In the genomic region with DNA sequence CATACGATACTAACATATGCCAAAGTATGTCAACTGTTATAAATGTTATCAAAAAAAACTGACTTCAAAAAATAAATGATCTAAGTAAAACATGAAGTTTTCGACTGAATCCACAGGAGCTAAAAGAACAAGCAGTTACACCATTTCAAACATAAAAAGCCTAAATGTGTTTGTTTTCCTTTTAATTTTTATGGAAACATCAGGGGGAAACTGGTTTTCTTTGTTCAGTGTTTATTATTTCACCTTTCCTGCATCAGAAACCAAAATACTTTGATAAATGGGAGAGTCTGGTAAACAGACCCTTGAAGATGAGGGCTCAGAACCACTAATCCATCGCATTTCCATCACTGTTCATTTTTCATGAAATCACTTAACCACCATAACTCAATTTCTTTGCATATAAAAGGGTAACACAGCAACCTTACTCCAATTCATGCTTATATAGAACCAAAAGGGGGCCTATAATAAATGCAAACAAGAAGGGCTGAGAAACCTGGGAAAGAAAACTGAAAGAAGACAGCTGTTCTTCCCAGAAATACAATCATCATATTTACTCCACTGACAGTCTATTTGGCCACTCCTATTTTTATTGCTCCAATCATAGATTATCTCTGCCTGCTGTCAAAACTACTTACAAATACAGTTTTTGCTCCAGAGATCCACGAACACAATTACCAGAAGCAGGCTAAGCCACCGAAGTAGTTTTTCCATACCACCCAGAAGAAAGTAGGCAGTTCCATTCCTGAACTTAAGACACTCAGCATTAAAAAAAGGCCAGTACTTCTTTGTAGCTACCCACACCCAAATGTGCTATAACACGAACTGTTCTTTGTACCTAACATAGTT, we compare ENCODE assay signal across 13 cellular contexts. TPM values are rescaled to one million over a fixed set of nuclear protein-coding genes. Genes with fewer than 3 reads are reported as not detected.
DNase-seq lines count a peak whose midpoint lies in the region; ATAC-seq and TF ChIP-seq lines count a peak whose summit lies in the region.
"Had no signal": no experiment of that assay in that cellular context is flagged by ENCODE, and none has a peak within 500 bp of the region (broad histone marks: within the 10 kb centered on the region; RNA-seq: fewer than 3 reads in every experiment).

No MANE protein-coding gene starts in this region.

- no peaks in the 10 kb centered on the region for H3K27me3 Mint-ChIP-seq in activated CD4-positive, alpha-beta T cell treated with anti-CD3 and anti-CD28 coated beads, Interleukin-2, amount 10 ng/mL, durations not matched to agents 24 days and 14 days

- H3K36me3 ChIP-seq in SJSA1: no peaks in the 10 kb centered on the region
- H3K36me3 ChIP-seq in esophagus muscularis mucosa: no peaks in the 10 kb centered on the region
- no peaks in the 10 kb centered on the region for H3K36me3 ChIP-seq in rectal smooth muscle tissue (ENCODE audit: control insufficient read depth, insufficient read depth, low read length)

- DNase-seq in GM12865 (ENCODE audit: low read depth) (no peak), SJSA1 (ENCODE audit: low read depth in 1 of 2, low spot score in 2 of 2) (peak in 1 of 2 experiments; percentile 49), esophagus muscularis mucosa (ENCODE audit: extremely low spot score) (peak; percentile 66), pons (ENCODE audit: low spot score) (no peak)
- no peak for DNase-seq in activated CD4-positive, alpha-beta T cell treated with anti-CD3 and anti-CD28 coated beads, Interleukin-2, amount 10 ng/mL, durations not matched to agents 24 days and 14 days
- DNase-seq: activated CD8-positive, alpha-beta T cell treated with anti-CD3 and anti-CD28 coated beads, Interleukin-2, amount 10 ng/mL, durations not matched to agents 7 days and 5 days; anterior cingulate cortex; glutamatergic neuron; NCI-H2029 had no signal

- intact Hi-C loops in esophagus muscularis mucosa (cut with DNase I): no loop called here
- intact Hi-C loops in activated CD4-positive, alpha-beta T cell treated with anti-CD3 and anti-CD28 coated beads, Interleukin-2, amount 10 ng/mL, durations not matched to agents 24 days and 14 days (cut with micrococcal nuclease): no loop called here

- peak overlapping the region; percentile 41 for H3K4me3 ChIP-seq in GM12865 (ENCODE audit: low read depth, low read length)
- no peak overlapping the region for H3K4me3 ChIP-seq in SJSA1
- H3K4me3 ChIP-seq in esophagus muscularis mucosa: peak overlapping the region; percentile 11 to 27 (median 18)
- peak overlapping the region; percentile 16 for H3K4me3 ChIP-seq in rectal smooth muscle tissue (ENCODE audit: low read length)

- H3K9me3 Mint-ChIP-seq in activated CD4-positive, alpha-beta T cell treated with anti-CD3 and anti-CD28 coated beads, Interleukin-2, amount 10 ng/mL, durations not matched to agents 24 days and 14 days: no peaks in the 10 kb centered on the region
- H3K9me3 Mint-ChIP-seq: CD14-positive monocyte had no signal

- ATAC-seq in HG03135 (IDR thresholded peaks at IDR 0.05; ENCODE audit: unreplicated experiment): no peak
- ATAC-seq in HG03280 (IDR thresholded peaks at IDR 0.05; ENCODE audit: unreplicated experiment): no peak
- ATAC-seq: activated CD8-positive, alpha-beta T cell treated with anti-CD3 and anti-CD28 coated beads, Interleukin-2, amount 10 ng/mL, durations not matched to agents 7 days and 5 days had no signal

- H3K36me3 Mint-ChIP-seq in activated CD4-positive, alpha-beta T cell treated with anti-CD3 and anti-CD28 coated beads, Interleukin-2, amount 10 ng/mL, durations not matched to agents 24 days and 14 days (ENCODE audit: low read depth): no peaks in the 10 kb centered on the region

- no peak for TF ChIP-seq POLR2A in esophagus muscularis mucosa (IDR thresholded peaks at IDR 0.05; ENCODE audit: low read depth)

- no peak for TF ChIP-seq EP300 in esophagus muscularis mucosa (IDR thresholded peaks at IDR 0.05)

- H3K27ac ChIP-seq in SJSA1: peak overlapping the region; percentile 36; the same call in 1 of the 2 replicates
- H3K27ac ChIP-seq in esophagus muscularis mucosa (replicated peaks in 1 of 4): peak overlapping the region; percentile 53 to 69 (median 60)
- peak overlapping the region; percentile 25 for H3K27ac ChIP-seq in rectal smooth muscle tissue (ENCODE audit: low read depth, low read length)

- TF ChIP-seq CTCF in GM12865 (IDR thresholded peaks at IDR 0.05; ENCODE audit: insufficient read depth, low read depth, low read length, missing control alignments) (no peak), esophagus muscularis mucosa (IDR thresholded peaks at IDR 0.05) (no peak)

- H3K4me3 Mint-ChIP-seq in activated CD4-positive, alpha-beta T cell treated with anti-CD3 and anti-CD28 coated beads, Interleukin-2, amount 10 ng/mL, durations not matched to agents 24 days and 14 days: no peak overlapping the region
- H3K4me3 Mint-ChIP-seq: activated CD8-positive, alpha-beta T cell treated with anti-CD3 and anti-CD28 coated beads, Interleukin-2, amount 10 ng/mL, durations not matched to agents 7 days and 5 days; CD14-positive monocyte had no signal

- no peak overlapping the region for H3K9ac ChIP-seq in rectal smooth muscle tissue (ENCODE audit: low read length)

- H3K4me1 Mint-ChIP-seq in activated CD4-positive, alpha-beta T cell treated with anti-CD3 and anti-CD28 coated beads, Interleukin-2, amount 10 ng/mL, durations not matched to agents 24 days and 14 days: peaks cover 15% of the 10 kb centered on the region

- H3K9me3 ChIP-seq in SJSA1 (replicated peaks) (no peaks in the 10 kb centered on the region), esophagus muscularis mucosa (no peaks in the 10 kb centered on the region)

- WGBS in esophagus muscularis mucosa: 46% methylated on average over 6 of the region's 6 CpGs

- H3K4me1 ChIP-seq in SJSA1 (replicated peaks) (peaks cover 67% of the 10 kb centered on the region), esophagus muscularis mucosa (peaks cover 43 to 61% (median 54%) of the 10 kb centered on the region in 4 donors), rectal smooth muscle tissue (ENCODE audit: control insufficient read depth, insufficient read depth, low read length) (peaks cover 22% of the 10 kb centered on the region)

- H3K27ac Mint-ChIP-seq in activated CD4-positive, alpha-beta T cell treated with anti-CD3 and anti-CD28 coated beads, Interleukin-2, amount 10 ng/mL, durations not matched to agents 24 days and 14 days: no peak overlapping the region
- H3K27ac Mint-ChIP-seq: activated CD8-positive, alpha-beta T cell treated with anti-CD3 and anti-CD28 coated beads, Interleukin-2, amount 10 ng/mL, durations not matched to agents 7 days and 5 days had no signal

- H3K27me3 ChIP-seq in SJSA1 (replicated peaks): no peaks in the 10 kb centered on the region
- no peaks in the 10 kb centered on the region for H3K27me3 ChIP-seq in esophagus muscularis mucosa
- H3K27me3 ChIP-seq in rectal smooth muscle tissue (ENCODE audit: control insufficient read depth, insufficient read depth, low read length): no peaks in the 10 kb centered on the region

RNA-seq across cellular contexts. Expression of gene FGD6, which starts 16.9 kb away (rescaled TPM):
- 8.2 and 8.5 TPM in 2 replicates for total RNA-seq in SJSA1 (2014; rRNA removed; shearing (Covaris generic))
- 10 to 100 TPM; 30.5 to 48.6 (median 37.3) TPM for total RNA-seq in esophagus muscularis mucosa
- 0.45 and 0.70 TPM in 2 replicates for total RNA-seq in activated CD4-positive, alpha-beta T cell treated with anti-CD3 and anti-CD28 coated beads, Interleukin-2, amount 10 ng/mL, durations not matched to agents 24 days and 14 days

RNA-seq across cellular contexts. Expression of gene VEZT, which starts 17.3 kb away (rescaled TPM):
- 73.2 and 80.4 TPM in 2 replicates for total RNA-seq in SJSA1 (2014; rRNA removed; shearing (Covaris generic))
- 10 to 100 TPM; 73.0 to 90.3 (median 87.0) TPM for total RNA-seq in esophagus muscularis mucosa
- 57.7 and 58.8 TPM in 2 replicates for total RNA-seq in activated CD4-positive, alpha-beta T cell treated with anti-CD3 and anti-CD28 coated beads, Interleukin-2, amount 10 ng/mL, durations not matched to agents 24 days and 14 days
